ENCODE assay signal across 23 cellular contexts in the genomic region with DNA sequence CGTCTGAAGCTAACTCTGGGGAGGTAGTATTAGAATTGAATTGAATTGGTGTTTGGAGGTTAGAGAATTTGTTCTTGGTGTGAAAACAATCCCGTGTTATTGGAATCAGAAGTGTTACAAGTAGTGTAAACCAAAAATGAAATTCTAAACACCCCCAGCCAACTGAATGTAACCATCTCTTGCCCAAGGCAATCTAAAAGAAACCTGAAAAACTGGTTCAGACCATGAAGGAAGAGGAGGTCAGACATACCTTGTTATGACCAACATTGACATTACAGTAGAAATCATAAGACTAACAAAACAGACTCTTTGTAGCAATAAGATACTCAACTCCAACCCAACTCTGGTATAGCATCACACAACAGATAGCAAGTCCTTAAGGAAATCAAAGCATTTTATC.
"Had no signal": no experiment of that assay in that cellular context is flagged by ENCODE, and none has a peak within 500 bp of the region (broad histone marks: within the 10 kb centered on the region; RNA-seq: fewer than 3 reads in every experiment).

No MANE protein-coding gene starts in this region.

- H3K36me3 Mint-ChIP-seq: activated CD8-positive, alpha-beta memory T cell treated with anti-CD3 and anti-CD28 coated beads, Interleukin-2, amount 10 ng/mL, durations not matched to agents 7 days and 5 days; brain; naive B cell had no signal

- H3K4me3 ChIP-seq: colonic mucosa, gastrocnemius medialis, left lung, mucosa of descending colon, right atrium auricular region, tibial nerve, vagina had no signal

- H3K27me3 Mint-ChIP-seq: activated B cell treated with CpG ODN at 0.5 μM for 24 hours; activated CD4-positive, alpha-beta memory T cell treated with anti-CD3 and anti-CD28 coated beads, Interleukin-2, amount 10 ng/mL, durations not matched to agents 7 days and 5 days; activated CD8-positive, alpha-beta memory T cell treated with anti-CD3 and anti-CD28 coated beads, Interleukin-2, amount 10 ng/mL, durations not matched to agents 7 days and 5 days; activated T-helper 17 cell treated with anti-CD3 and anti-CD28 coated beads, Interleukin-2, amount 50 U/mL, for 72 hours; brain; central memory CD8-positive, alpha-beta T cell; naive B cell; progenitor cell of endocrine pancreas; stimulated activated naive CD8-positive, alpha-beta T cell treated with anti-CD3 and anti-CD28 coated beads, Interleukin-15, Interleukin-2, amounts not matched to agents 100 ng/mL and 50 ng/mL, for 24 hours had no signal

- H3K36me3 ChIP-seq: colonic mucosa, gastrocnemius medialis, left lung, right atrium auricular region, tibial nerve, vagina had no signal

- H3K4me1 Mint-ChIP-seq: activated B cell treated with CpG ODN at 0.5 μM for 24 hours; activated CD4-positive, alpha-beta memory T cell treated with anti-CD3 and anti-CD28 coated beads, Interleukin-2, amount 10 ng/mL, durations not matched to agents 7 days and 5 days; activated CD8-positive, alpha-beta memory T cell treated with anti-CD3 and anti-CD28 coated beads, Interleukin-2, amount 10 ng/mL, durations not matched to agents 7 days and 5 days; activated T-helper 17 cell treated with anti-CD3 and anti-CD28 coated beads, Interleukin-2, amount 50 U/mL, for 72 hours; brain; central memory CD8-positive, alpha-beta T cell; endodermal cell; naive B cell; neural crest cell had no signal

- H3K27ac ChIP-seq: colonic mucosa, gastrocnemius medialis, left lung, right atrium auricular region, tibial nerve, vagina had no signal

- H3K27me3 ChIP-seq: colonic mucosa, gastrocnemius medialis, left lung, right atrium auricular region, tibial nerve, vagina had no signal

- H3K4me3 Mint-ChIP-seq: activated B cell treated with CpG ODN at 0.5 μM for 24 hours; activated CD4-positive, alpha-beta memory T cell treated with anti-CD3 and anti-CD28 coated beads, Interleukin-2, amount 10 ng/mL, durations not matched to agents 7 days and 5 days; activated CD8-positive, alpha-beta memory T cell treated with anti-CD3 and anti-CD28 coated beads, Interleukin-2, amount 10 ng/mL, durations not matched to agents 7 days and 5 days; activated T-helper 17 cell treated with anti-CD3 and anti-CD28 coated beads, Interleukin-2, amount 50 U/mL, for 72 hours; brain; central memory CD8-positive, alpha-beta T cell; endodermal cell; naive B cell; neural crest cell; stimulated activated naive CD8-positive, alpha-beta T cell treated with anti-CD3 and anti-CD28 coated beads, Interleukin-15, Interleukin-2, amounts not matched to agents 100 ng/mL and 50 ng/mL, for 24 hours had no signal

- H3K9me3 Mint-ChIP-seq: brain had no signal

- DNase-seq: activated B cell treated with CpG ODN at 0.5 μM for 24 hours; activated CD4-positive, alpha-beta memory T cell treated with anti-CD3 and anti-CD28 coated beads, Interleukin-2, amount 10 ng/mL, durations not matched to agents 7 days and 5 days; activated CD4-positive, alpha-beta T cell treated with anti-CD3 and anti-CD28 coated beads for 4 hours; activated CD8-positive, alpha-beta memory T cell treated with anti-CD3 and anti-CD28 coated beads, Interleukin-2, amount 10 ng/mL, durations not matched to agents 7 days and 5 days; activated naive CD4-positive, alpha-beta T cell; colonic mucosa; endodermal cell; erythroblast; gastrocnemius medialis; head of caudate nucleus; kidney; left lung; mucosa of descending colon; naive B cell had no signal

- H3K9me3 ChIP-seq: colonic mucosa, gastrocnemius medialis, left lung, mucosa of descending colon, right atrium auricular region, vagina had no signal

- H3K4me1 ChIP-seq: colonic mucosa, gastrocnemius medialis, left lung, right atrium auricular region, tibial nerve, vagina had no signal

- H3K27ac Mint-ChIP-seq: activated B cell treated with CpG ODN at 0.5 μM for 24 hours; activated CD4-positive, alpha-beta memory T cell treated with anti-CD3 and anti-CD28 coated beads, Interleukin-2, amount 10 ng/mL, durations not matched to agents 7 days and 5 days; activated CD8-positive, alpha-beta memory T cell treated with anti-CD3 and anti-CD28 coated beads, Interleukin-2, amount 10 ng/mL, durations not matched to agents 7 days and 5 days; activated T-helper 17 cell treated with anti-CD3 and anti-CD28 coated beads, Interleukin-2, amount 50 U/mL, for 72 hours; brain; endodermal cell; naive B cell; progenitor cell of endocrine pancreas; stimulated activated naive CD8-positive, alpha-beta T cell treated with anti-CD3 and anti-CD28 coated beads, Interleukin-15, Interleukin-2, amounts not matched to agents 100 ng/mL and 50 ng/mL, for 24 hours had no signal
